ENCODE assay signal across 1 cellular context in the genomic region with DNA sequence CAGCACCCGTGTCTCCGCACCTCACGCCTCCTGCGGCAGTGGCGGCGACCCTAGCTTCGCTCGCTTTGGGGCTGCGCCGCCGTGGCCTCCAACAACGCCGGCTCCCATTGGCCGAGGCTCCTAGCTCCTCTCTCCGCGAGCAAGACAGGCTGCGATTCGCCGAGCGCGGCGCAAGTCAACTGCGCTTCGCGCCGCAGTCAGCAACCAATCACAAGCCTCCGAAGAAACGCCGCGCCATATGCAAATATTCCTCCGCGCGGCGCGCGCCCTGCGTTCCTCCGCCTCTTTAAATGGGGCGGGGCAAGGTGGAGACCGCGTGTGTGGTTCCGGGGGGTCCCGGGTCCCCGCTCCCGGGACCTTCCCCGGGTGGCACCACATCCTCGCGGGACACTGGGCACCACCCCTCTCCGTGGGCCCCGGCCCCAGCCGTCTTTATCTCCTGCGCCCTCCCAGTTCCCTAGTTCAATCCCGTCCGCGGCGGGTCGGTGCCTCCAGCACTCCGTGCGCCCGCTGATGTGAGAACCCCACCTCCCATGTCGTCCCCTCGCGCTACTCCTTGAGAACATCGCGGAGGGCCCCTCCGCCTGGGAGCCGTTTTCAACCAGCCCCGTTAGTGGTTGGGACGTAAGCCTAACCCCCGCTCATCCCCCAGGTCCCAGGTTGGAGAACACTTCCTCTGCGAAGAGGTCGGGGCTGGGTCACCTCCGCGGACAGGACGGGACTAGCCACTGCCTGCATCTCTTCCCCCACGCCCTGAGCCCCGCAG.
A peak's percentile ranks its signal among the peaks of the same experiment; 100 is the strongest.
TF ChIP-seq lines count a peak whose summit lies in the region.

A gene with protein sequence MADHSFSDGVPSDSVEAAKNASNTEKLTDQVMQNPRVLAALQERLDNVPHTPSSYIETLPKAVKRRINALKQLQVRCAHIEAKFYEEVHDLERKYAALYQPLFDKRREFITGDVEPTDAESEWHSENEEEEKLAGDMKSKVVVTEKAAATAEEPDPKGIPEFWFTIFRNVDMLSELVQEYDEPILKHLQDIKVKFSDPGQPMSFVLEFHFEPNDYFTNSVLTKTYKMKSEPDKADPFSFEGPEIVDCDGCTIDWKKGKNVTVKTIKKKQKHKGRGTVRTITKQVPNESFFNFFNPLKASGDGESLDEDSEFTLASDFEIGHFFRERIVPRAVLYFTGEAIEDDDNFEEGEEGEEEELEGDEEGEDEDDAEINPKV (minus strand): TSS at position 96 of the 766 bp plus-strand sequence. CDS start 13,109 bp downstream, outside the sequence.

TF ChIP-seq in A549, 52 proteins besides CTCF, POLR2A, EP300 and RAD21 (continued from another document):
- TF ChIP-seq, protein P1, sequence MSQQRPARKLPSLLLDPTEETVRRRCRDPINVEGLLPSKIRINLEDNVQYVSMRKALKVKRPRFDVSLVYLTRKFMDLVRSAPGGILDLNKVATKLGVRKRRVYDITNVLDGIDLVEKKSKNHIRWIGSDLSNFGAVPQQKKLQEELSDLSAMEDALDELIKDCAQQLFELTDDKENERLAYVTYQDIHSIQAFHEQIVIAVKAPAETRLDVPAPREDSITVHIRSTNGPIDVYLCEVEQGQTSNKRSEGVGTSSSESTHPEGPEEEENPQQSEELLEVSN (IDR thresholded peaks at IDR 0.05; ENCODE audit: borderline replicate concordance, low read depth) = peak; percentile 34; the same call in 1 of the 2 replicates
